8 cellular contexts compared by ENCODE assay signal in the genomic region with DNA sequence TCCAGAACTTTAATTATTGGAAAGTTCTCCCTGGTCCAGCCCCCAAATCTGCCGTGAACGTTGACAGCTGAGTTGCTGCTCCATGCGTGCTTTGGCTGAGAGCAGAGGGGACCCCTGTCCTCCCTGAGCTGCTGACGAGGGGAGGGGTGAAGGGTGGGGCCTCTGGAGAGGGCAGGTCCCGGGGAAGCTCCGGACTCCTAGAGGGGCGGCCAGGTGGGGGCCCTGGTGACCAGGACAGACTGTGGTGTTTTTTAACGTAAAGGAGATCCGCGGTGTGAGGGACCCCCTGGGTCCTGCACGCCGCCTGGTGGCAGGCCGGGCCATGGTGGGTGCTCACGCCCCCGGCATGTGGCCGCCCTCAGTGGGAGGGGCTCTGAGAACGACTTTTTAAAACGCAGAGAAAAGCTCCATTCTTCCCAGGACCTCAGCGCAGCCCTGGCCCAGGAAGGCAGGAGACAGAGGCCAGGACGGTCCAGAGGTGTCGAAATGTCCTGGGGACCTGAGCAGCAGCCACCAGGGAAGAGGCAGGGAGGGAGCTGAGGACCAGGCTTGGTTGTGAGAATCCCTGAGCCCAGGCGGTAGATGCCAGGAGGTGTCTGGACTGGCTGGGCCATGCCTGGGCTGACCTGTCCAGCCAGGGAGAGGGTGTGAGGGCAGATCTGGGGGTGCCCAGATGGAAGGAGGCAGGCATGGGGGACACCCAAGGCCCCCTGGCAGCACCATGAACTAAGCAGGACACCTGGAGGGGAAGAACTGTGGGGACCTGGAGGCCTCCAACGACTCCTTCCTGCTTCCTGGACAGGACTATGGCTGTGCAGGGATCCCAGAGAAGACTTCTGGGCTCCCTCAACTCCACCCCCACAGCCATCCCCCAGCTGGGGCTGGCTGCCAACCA. TPM values are rescaled to one million over a fixed set of nuclear protein-coding genes. Genes with fewer than 3 reads are reported as not detected.
A peak's percentile ranks its signal among the peaks of the same experiment; 100 is the strongest.
DNase-seq lines count a peak whose midpoint lies in the region; ATAC-seq and TF ChIP-seq lines count a peak whose summit lies in the region.

A gene (plus strand): TSS at position 410 of the 895 bp plus-strand sequence. CDS start 397 bp downstream, at position 807.

- H3K9me3 ChIP-seq in neural progenitor cell (ENCODE audit: low read depth): no peaks in the 10 kb centered on the region

- peaks cover 45% of the 10 kb centered on the region for H3F3A ChIP-seq in neural progenitor cell (ENCODE audit: low read depth)

- peaks cover 23% of the 10 kb centered on the region for H3K27me3 Mint-ChIP-seq in neural progenitor cell (ENCODE audit: insufficient read depth, low read depth)

- H3K4me2 ChIP-seq in neural progenitor cell: peak within 1 kb of the TSS; percentile 77

- H3K4me3 ChIP-seq in neural progenitor cell: peak within 1 kb of the TSS; percentile 49

- DNase-seq in ELF-1 (ENCODE audit: low read depth, low spot score) (peak; percentile 80), UCSD-AML1 (lab: John Stamatoyannopoulos, UW; ENCODE audit: unreplicated experiment) (peak; percentile 54), erythroblast (lab: John Stamatoyannopoulos, UW) (peak; percentile 49 to 50), neural progenitor cell (ENCODE audit: low spot score) (peak; percentile 62), activated gamma-delta T cell treated with Interleukin-2 at 50 U/mL for 16 hours (no peak)
- DNase-seq in central memory CD4-positive, alpha-beta T cell: no peak

- H3K27ac Mint-ChIP-seq in neural progenitor cell: no peak within 1 kb of the TSS

- H3K4me1 ChIP-seq in neural progenitor cell: peaks cover 35% of the 10 kb centered on the region

- peaks cover 4% of the 10 kb centered on the region for H3K36me3 Mint-ChIP-seq in neural progenitor cell

- peaks cover 4% of the 10 kb centered on the region for H4K20me1 ChIP-seq in neural progenitor cell (ENCODE audit: low read depth)

- TF ChIP-seq CTCF in neural progenitor cell (IDR thresholded peaks at IDR 0.05): peak; percentile 53

- no peaks in the 10 kb centered on the region for H3K79me2 ChIP-seq in neural progenitor cell (ENCODE audit: low read depth)

- no peak for TF ChIP-seq POLR2A in erythroblast (IDR thresholded peaks at IDR 0.05; ENCODE audit: low read length)

- no peak within 1 kb of the TSS for H3K9ac ChIP-seq in neural progenitor cell

- H3K4me1 Mint-ChIP-seq in neural progenitor cell: peaks cover 20% of the 10 kb centered on the region

- peak within 1 kb of the TSS; percentile 94 for H2AFZ ChIP-seq in neural progenitor cell (replicated peaks)

- H3K9me3 Mint-ChIP-seq in neural progenitor cell: peaks cover 2% of the 10 kb centered on the region

- H3K27ac ChIP-seq in neural progenitor cell: no peak within 1 kb of the TSS

- no peaks in the 10 kb centered on the region for H3K36me3 ChIP-seq in neural progenitor cell

- ATAC-seq in HG03108 (IDR thresholded peaks at IDR 0.05; ENCODE audit: unreplicated experiment) (peak; percentile 8), GM21786 (IDR thresholded peaks at IDR 0.05; ENCODE audit: unreplicated experiment) (no peak)

- peaks cover 18% of the 10 kb centered on the region for H3K27me3 ChIP-seq in neural progenitor cell

- peak within 1 kb of the TSS; percentile 57 for H3K4me3 Mint-ChIP-seq in neural progenitor cell

RNA-seq across cellular contexts. Expression of the gene that starts here (rescaled TPM):
- total RNA-seq in neural progenitor cell (ENCODE audit: low replicate concordance): 1.7 and 5.5 TPM in 2 replicates

Comparison
In these comparisons a context has a peak if more than half of its experiments do, and no peak if none do; other contexts are left out.
1. DNase-seq: peak in ELF-1 (single experiment), UCSD-AML1 (single experiment), erythroblast (2 of 2) and neural progenitor cell (single experiment); none in activated gamma-delta T cell treated with Interleukin-2 at 50 U/mL for 16 hours (single experiment) and central memory CD4-positive, alpha-beta T cell (single experiment).